8 cellular contexts compared by ENCODE assay signal in the genomic region with DNA sequence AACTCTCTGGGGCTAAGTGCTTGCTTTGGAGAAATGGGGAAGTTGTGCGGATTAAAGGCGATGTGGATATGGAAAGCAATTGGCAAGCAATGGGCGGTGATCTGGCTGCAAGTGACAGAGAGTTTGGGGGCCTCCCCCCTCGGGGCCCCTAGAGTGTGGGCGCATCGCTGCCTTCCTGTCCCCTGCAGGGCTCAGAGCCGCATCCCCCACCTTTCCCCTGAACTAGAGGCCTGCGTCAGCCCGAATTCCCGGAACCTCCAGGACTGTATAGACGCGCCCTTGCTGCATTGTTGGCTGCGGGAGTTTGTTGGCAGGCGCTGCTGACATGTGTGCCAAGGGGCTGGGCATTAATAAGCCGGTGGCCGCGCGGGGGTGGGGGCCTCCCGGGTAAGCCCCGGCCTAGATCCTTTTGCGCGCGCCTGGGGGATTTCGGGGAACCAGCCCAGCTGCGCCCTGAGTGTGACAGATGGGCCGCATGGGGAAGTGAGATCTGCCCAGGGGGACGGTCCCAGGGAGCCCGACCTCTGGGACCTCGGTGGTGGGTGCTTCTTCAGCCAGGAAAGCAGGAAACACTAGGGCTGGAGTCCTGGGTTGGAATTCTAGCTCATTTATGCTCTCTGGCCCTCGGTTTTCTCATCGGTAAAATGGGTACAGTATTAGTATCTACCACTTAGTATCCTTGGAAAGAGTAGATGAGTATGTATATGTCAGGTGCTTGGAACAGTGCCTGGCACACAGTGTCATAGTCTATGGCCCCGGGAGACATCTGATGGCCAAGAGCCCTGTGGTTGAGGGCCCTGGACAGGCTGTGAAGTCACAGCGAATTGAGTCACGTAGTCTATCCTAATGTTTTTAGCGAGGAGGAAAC. TPM values are rescaled to one million over a fixed set of nuclear protein-coding genes. Genes with fewer than 3 reads are reported as not detected.
DNase-seq lines count a peak whose midpoint lies in the region; ATAC-seq, FAIRE-seq and TF ChIP-seq lines count a peak whose summit lies in the region.

No MANE protein-coding gene starts in this region.

- H2BK12ac ChIP-seq in H1 (ENCODE audit: low read depth, low read length) = no peak overlapping the region

- FAIRE-seq in H1 (lab: Jason Lieb, UNC) = no peak

- peak; percentile 52 for ATAC-seq in GM18502 (IDR thresholded peaks at IDR 0.05; ENCODE audit: poor library complexity, unreplicated experiment)
- ATAC-seq in HG02970 (IDR thresholded peaks at IDR 0.05; ENCODE audit: low FRiP score, unreplicated experiment) = peak; percentile 45

- H4K91ac ChIP-seq in H1 (replicated peaks; ENCODE audit: insufficient read length, low read length) = no peak overlapping the region

- no peak overlapping the region; the same call in 1 of the 2 replicates for H3K18ac ChIP-seq in H1 (ENCODE audit: extremely low read depth, low read length)

- no peak for TF ChIP-seq RAD21 in H1 (IDR thresholded peaks at IDR 0.05 in 1 of 2, conservative IDR thresholded peaks at IDR 0.05 in 1 of 2; ENCODE audit: low read depth in 2 of 2, low read length in 2 of 2)

- 0 out of 2 replicates have a peak overlapping the region, but pooled peaks have one; percentile 53 for H2BK15ac ChIP-seq in H1 (ENCODE audit: low read length)

- H3K23me2 ChIP-seq in H1 (ENCODE audit: low read depth, low read length) = peaks cover 6% of the 10 kb centered on the region

- no peaks in the 10 kb centered on the region for H3K36me3 ChIP-seq in H1 (ENCODE audit: control insufficient read depth in 2 of 4, insufficient read depth in 4 of 4, low read length in 3 of 4)

- peaks cover 5% of the 10 kb centered on the region; the same call in 1 of the 2 replicates for H3K79me1 ChIP-seq in H1 (ENCODE audit: low read depth, low read length)

- TF ChIP-seq POLR2A in H1 (IDR thresholded peaks at IDR 0.05; ENCODE audit: control extremely low read depth in 1 of 2, low read depth in 2 of 2, low read length in 2 of 2) = no peak

- H3K4me1 ChIP-seq in H1 (replicated peaks in 1 of 4; ENCODE audit: control insufficient read depth in 3 of 4, insufficient read depth in 4 of 4, low read length in 3 of 4) = peaks cover 0 to 7% (median 4%) of the 10 kb centered on the region in 4 experiments; a peak in 4 of 7 replicates

- H3K4ac ChIP-seq in H1 (replicated peaks; ENCODE audit: insufficient read length, low read depth, low read length) = no peak overlapping the region

- CTCF ChIA-PET in H1 (lab: Charles Lee; ENCODE audit: partially characterized antibody) = interaction anchor here (0.7 to 11.1 kb wide), 13 partner anchors 9 to 142 kb away, joined by 3 to 66 read pairs (median 4); no protein-coding TSS in a partner anchor

- POLR2A ChIA-PET in H1 (lab: Charles Lee; ENCODE audit: partially characterized antibody) = interaction anchor here (1.0 to 4.2 kb wide), 11 partner anchors 8 to 91 kb away, joined by 3 to 18 read pairs (median 3); partner anchors contain the start of gene POLR3E

- H2AK5ac ChIP-seq in H1 (ENCODE audit: low read depth, low read length) = peak overlapping the region; percentile 9; the same call in 1 of the 2 replicates

- peak overlapping the region; percentile 57; the same call in 1 of the 2 replicates for H4K8ac ChIP-seq in H1 (ENCODE audit: extremely low read depth, insufficient read depth, low read length)

- H4K20me1 ChIP-seq in H1 (replicated peaks in 1 of 2; ENCODE audit: control insufficient read depth in 1 of 2, insufficient read depth in 2 of 2, low read length in 2 of 2) = peaks cover 0 to 3% of the 10 kb centered on the region in 2 experiments

- peak overlapping the region; percentile 65 to 85 (median 76) for H3K4me3 ChIP-seq in H1 (ENCODE audit: extremely low read depth in 1 of 4, insufficient read depth in 2 of 4, low read depth in 3 of 4, low read length in 4 of 4)

- no peak overlapping the region for H4K5ac ChIP-seq in H1 (ENCODE audit: insufficient read length, low read depth, low read length)

- H3K27me3 ChIP-seq in H1 (replicated peaks in 1 of 4; ENCODE audit: control insufficient read depth in 3 of 4, extremely low read depth in 1 of 4, insufficient read depth in 3 of 4, low read length in 3 of 4) = no peaks in the 10 kb centered on the region

- TF ChIP-seq CTCF in H1 (IDR thresholded peaks at IDR 0.05; ENCODE audit: control extremely low read depth in 1 of 3, insufficient read depth in 1 of 3, low read depth in 1 of 3, low read length in 3 of 3) = no peak

- no peak overlapping the region for H3K27ac ChIP-seq in H1 (ENCODE audit: low read depth, low read length)

- peaks cover 3 to 48% of the 10 kb centered on the region in 2 experiments; a peak in 3 of 4 replicates for H3K79me2 ChIP-seq in H1 (ENCODE audit: control insufficient read depth in 1 of 2, insufficient read depth in 2 of 2, low read length in 2 of 2)

- H2BK5ac ChIP-seq in H1 (ENCODE audit: low read depth, low read length) = no peak overlapping the region

- 17% methylated on average over 33 of the region's 35 CpGs; no CpG with 5 or more reads in 1 of the 2 experiments for WGBS in H1 (ENCODE audit: extremely low coverage in 1 of 2, insufficient coverage in 1 of 2, insufficient read length in 1 of 2, insufficient replicate concordance in 2 of 2, low coverage in 1 of 2, low lambda C conversion rate in 2 of 2, missing lambda C conversion rate in 1 of 2), 2 experiments

- H3K14ac ChIP-seq in H1 (ENCODE audit: insufficient read length) = no peak overlapping the region

- peak overlapping the region; percentile 73 to 77 for H3K4me2 ChIP-seq in H1 (ENCODE audit: insufficient read depth in 1 of 2, low read depth in 2 of 2, low read length in 2 of 2)

- H3K9ac ChIP-seq in H1 (replicated peaks in 1 of 4; ENCODE audit: extremely low read depth in 1 of 4, low read depth in 3 of 4, low read length in 3 of 4) = peak overlapping the region in 3 of 4 experiments; percentile 38 to 73 (median 50); a peak in 6 of 7 replicates

- no peak overlapping the region for H3K23ac ChIP-seq in H1 (ENCODE audit: insufficient read length)

- DNase-seq in NCI-H69 (lab: John Stamatoyannopoulos, UW) (peak; percentile 83), H1 (ENCODE audit: low read depth in 1 of 2, low spot score in 2 of 2) (peak in 1 of 2 experiments; percentile 61), mesenteric fat pad (ENCODE audit: low spot score) (peak; percentile 93), NCI-H1436 treated with DMSO at 0.1 percent for 48 hours (lab: John Stamatoyannopoulos, UW) (no peak)
- peak; percentile 89 for DNase-seq in activated CD8-positive, alpha-beta memory T cell treated with anti-CD3 and anti-CD28 coated beads for 24 hours
- peak; percentile 73 for DNase-seq in stimulated activated CD8-positive, alpha-beta memory T cell treated with anti-CD3 and anti-CD28 coated beads, Interleukin-4, amount 100 ng/mL, for 24 hours (ENCODE audit: low read depth)

- no peak overlapping the region for H2BK20ac ChIP-seq in H1 (ENCODE audit: low read length)

- H3K9me3 ChIP-seq in H1 (ENCODE audit: insufficient read depth in 2 of 2, low read depth in 1 of 2, low read length in 1 of 2) = peaks cover 0 to 6% of the 10 kb centered on the region in 2 experiments; a peak in 1 of 4 replicates

- H3K56ac ChIP-seq in H1 (replicated peaks; ENCODE audit: insufficient read length, low read depth, low read length) = no peak overlapping the region

- no peak for TF ChIP-seq EP300 in H1 (IDR thresholded peaks at IDR 0.05; ENCODE audit: borderline replicate concordance in 1 of 2, low read depth in 2 of 2, low read length in 2 of 2)

- H2BK120ac ChIP-seq in H1 (replicated peaks; ENCODE audit: low read depth, low read length) = no peak overlapping the region

- no peak overlapping the region for H2AFZ ChIP-seq in H1 (ENCODE audit: low read length)

TF ChIP-seq in H1, 55 proteins besides CTCF, POLR2A, EP300 and RAD21 (continues in another document):
- no peak for TF ChIP-seq HDAC6 (IDR thresholded peaks at IDR 0.05; ENCODE audit: low read depth, low read length)
- no peak for TF ChIP-seq BCL11A (IDR thresholded peaks at IDR 0.05; ENCODE audit: low read depth in 2 of 2, low read length in 2 of 2)
- TF ChIP-seq JUN (IDR thresholded peaks at IDR 0.05; ENCODE audit: low read depth, low read length) = no peak
- TF ChIP-seq EZH2 (IDR thresholded peaks at IDR 0.05; ENCODE audit: low read depth, low read length, severe bottlenecking) = no peak
- TF ChIP-seq USF2 (IDR thresholded peaks at IDR 0.05; ENCODE audit: low read length) = no peak
- TF ChIP-seq NANOG (IDR thresholded peaks at IDR 0.05; ENCODE audit: insufficient read depth, low read depth, low read length, poor library complexity, severe bottlenecking) = no peak
- TF ChIP-seq SUZ12 (IDR thresholded peaks at IDR 0.05; ENCODE audit: low read length) = no peak

RNA-seq across cellular contexts. Expression of gene EEF2K, which starts 1.0 kb away (rescaled TPM):
- total RNA-seq in H1 (2021; fragmentation: NEBNext Ultra II Directional; extraction: Animal tissue kit (Norgen Biotek cat#: 25700)) = 30.2 and 30.5 TPM in 2 replicates
- polyA plus RNA-seq in H1 (2011; rRNA removed) = 14.9 and 16.3 TPM in 2 replicates
- polyA plus RNA-seq in H1 (2011; cell fraction: cytosol; rRNA removed) = 11.8 TPM
- polyA plus RNA-seq in H1 (2011; cell fraction: nucleus; rRNA removed) = 31.1 TPM
- 10.5 to 14.2 TPM (median 13.2 TPM) in 4 replicates for polyA plus RNA-seq in H1 (2012, experiment 1 of 2)
- 9.7 TPM for polyA plus RNA-seq in H1 (2012, experiment 2 of 2)
- polyA plus RNA-seq in H1 (2013, experiment 1 of 2) = 12.2 TPM
- 14.9 TPM for polyA plus RNA-seq in H1 (2013, experiment 2 of 2)
- 49.2 and 51.9 TPM in 2 replicates for polyA minus RNA-seq in H1 (2011; rRNA and poly(A)+ RNA removed)
- 23.4 TPM for polyA minus RNA-seq in H1 (2011; cell fraction: cytosol; rRNA and poly(A)+ RNA removed)
- 13.7 TPM for polyA minus RNA-seq in H1 (2011; cell fraction: nucleus; rRNA and poly(A)+ RNA removed)
- 44.9 TPM for total RNA-seq in mesenteric fat pad

RNA-seq across cellular contexts. Expression of gene SDR42E2, which starts 44.8 kb away (rescaled TPM):
- total RNA-seq in H1 (2021; fragmentation: NEBNext Ultra II Directional; extraction: Animal tissue kit (Norgen Biotek cat#: 25700)) = not detected in 2 replicates
- polyA plus RNA-seq in H1 (2011; rRNA removed) = 0.08 and 0.25 TPM in 2 replicates
- polyA plus RNA-seq in H1 (2011; cell fraction: cytosol; rRNA removed) = 0.05 TPM
- polyA plus RNA-seq in H1 (2011; cell fraction: nucleus; rRNA removed) = 0.50 TPM
- polyA plus RNA-seq in H1 (2012, experiment 1 of 2) = 0.11 to 0.21 TPM (median 0.14 TPM) in 4 replicates
- not detected for polyA plus RNA-seq in H1 (2012, experiment 2 of 2)
- 0.16 TPM for polyA plus RNA-seq in H1 (2013, experiment 1 of 2)
- 0.07 TPM for polyA plus RNA-seq in H1 (2013, experiment 2 of 2)
- polyA minus RNA-seq in H1 (2011; rRNA and poly(A)+ RNA removed) = 0.07 and 0.13 TPM in 2 replicates
- not detected for polyA minus RNA-seq in H1 (2011; cell fraction: cytosol; rRNA and poly(A)+ RNA removed)
- polyA minus RNA-seq in H1 (2011; cell fraction: nucleus; rRNA and poly(A)+ RNA removed) = 0.20 TPM
- not detected for total RNA-seq in mesenteric fat pad
